ENCODE assay signal across 9 cellular contexts in genomic region chr2:186862869-186863709, GRCh38. TPM values are rescaled to one million over a fixed set of nuclear protein-coding genes. Genes with fewer than 3 reads are reported as not detected.
A peak's percentile ranks its signal among the peaks of the same experiment; 100 is the strongest.
DNase-seq lines count a peak whose midpoint lies in the region; ATAC-seq, FAIRE-seq and TF ChIP-seq lines count a peak whose summit lies in the region.
"Had no signal": no experiment of that assay in that cellular context is flagged by ENCODE, and none has a peak within 500 bp of the region (broad histone marks: within the 10 kb centered on the region; RNA-seq: fewer than 3 reads in every experiment).

No MANE protein-coding gene starts in this region.

- H3K27me3 ChIP-seq in psoas muscle (ENCODE audit: insufficient read depth in 3 of 3, low read length in 2 of 3): no peaks in the 10 kb centered on the region

- intact Hi-C loops in psoas muscle (cut with DNase I): loop anchor here (2.0 to 5.0 kb wide), 2 partner anchors 589 to 592 kb away; no protein-coding TSS in a partner anchor

- ATAC-seq in HG03378 (IDR thresholded peaks at IDR 0.05; ENCODE audit: unreplicated experiment) (peak; percentile 65), psoas muscle (peak in 1 of 4 donors; percentile 61), GM21528 (IDR thresholded peaks at IDR 0.05; ENCODE audit: low FRiP score, unreplicated experiment) (no peak)

- peak; percentile 5 for FAIRE-seq in GM18507 (lab: Jason Lieb, UNC)

- TF ChIP-seq CTCF in fibroblast of mammary gland (conservative IDR thresholded peaks at IDR 0.05; ENCODE audit: control insufficient read depth, insufficient read depth, low read depth, low read length) (peak; percentile 79), psoas muscle (IDR thresholded peaks at IDR 0.05) (peak; percentile 63)

- no peaks in the 10 kb centered on the region for H3K36me3 ChIP-seq in psoas muscle (ENCODE audit: insufficient read depth in 1 of 2, low read depth in 1 of 2)
- H3K36me3 ChIP-seq: HAP-1 had no signal

- WGBS in psoas muscle, 3 donors: 3 to 10% (median 8%) methylated on average over 2 of the region's 2 CpGs

- H3K4me1 ChIP-seq in psoas muscle: no peaks in the 10 kb centered on the region
- H3K4me1 ChIP-seq: HAP-1 had no signal

- no peaks in the 10 kb centered on the region for H3K9me3 ChIP-seq in psoas muscle
- H3K9me3 ChIP-seq: HAP-1 had no signal

- H3K4me3 ChIP-seq in fibroblast of mammary gland (ENCODE audit: control insufficient read depth, low read depth, low read length) (no peak overlapping the region), psoas muscle (no peak overlapping the region)
- H3K4me3 ChIP-seq: HAP-1 had no signal

- in situ Hi-C loops in ACHN (cut with HindIII; ENCODE audit: low pct_ligation_motif_present, low pct_unique_long_range_greater_than_20kb, low sequenced_read_pairs): loop anchor here (25.0 kb wide), 1 partner anchor 599 kb away; no protein-coding TSS in a partner anchor

- DNase-seq in ACHN: peak; percentile 49
- peak; percentile 5 for DNase-seq in GM18507 (ENCODE audit: extremely low spot score, insufficient read length, low read depth)
- peak; percentile 54 for DNase-seq in RKO (ENCODE audit: low spot score)
- DNase-seq in fibroblast of mammary gland (ENCODE audit: low read depth): peak; percentile 60
- DNase-seq in psoas muscle: no peak
- no peak for DNase-seq in activated CD4-positive, CD25-positive, alpha-beta regulatory T cell (lab: John Stamatoyannopoulos, UW)

- no peak overlapping the region for H3K27ac ChIP-seq in psoas muscle

RNA-seq across cellular contexts. Expression of gene ZSWIM2, which starts 14.1 kb away (rescaled TPM):
- not detected for total RNA-seq in psoas muscle
- not detected for polyA plus RNA-seq in psoas muscle

Comparison
In these comparisons a context has a peak if more than half of its experiments do, and no peak if none do; other contexts are left out.
1. DNase-seq: peak in ACHN (single experiment), GM18507 (single experiment), RKO (single experiment) and fibroblast of mammary gland (single experiment); none in psoas muscle (0 of 2) and activated CD4-positive, CD25-positive, alpha-beta regulatory T cell (0 of 4).